ENCODE assay signal across 7 cellular contexts in genomic region chr12:62799126-62799736, GRCh38.
DNase-seq lines count a peak whose midpoint lies in the region; ATAC-seq and TF ChIP-seq lines count a peak whose summit lies in the region.

No MANE protein-coding gene starts in this region.

- peak; percentile 92 for TF ChIP-seq CTCF in GM12865 (IDR thresholded peaks at IDR 0.05; ENCODE audit: insufficient read depth, low read depth, low read length, missing control alignments)
- TF ChIP-seq CTCF in PC-9 (conservative IDR thresholded peaks at IDR 0.05), result peak; percentile 97

- H3K4me3 ChIP-seq in GM12865 (ENCODE audit: low read depth, low read length) (no peak overlapping the region), PC-9 (no peak overlapping the region)
- no peak overlapping the region for H3K4me3 ChIP-seq in Jurkat, Clone E6-1 (ENCODE audit: low read length)

- H2AFZ ChIP-seq in PC-9, result no peak overlapping the region

- peaks cover 12% of the 10 kb centered on the region for H3F3A ChIP-seq in PC-9 (ENCODE audit: insufficient read depth, low read depth)

- H3K36me3 ChIP-seq in PC-9 (ENCODE audit: low read depth), result no peaks in the 10 kb centered on the region

- CTCF ChIA-PET in PC-9 (lab: Charles Lee), result interaction anchor here (0.6 to 1.2 kb wide), 3 partner anchors 218 to 362 kb away, joined by 3 to 5 read pairs (median 4); no protein-coding TSS in a partner anchor
- CTCF ChIA-PET in activated naive CD4-positive, alpha-beta T cell treated with anti-CD3 and anti-CD28 coated beads for 36 hours (lab: Charles Lee), result interaction anchor here (0.6 to 8.9 kb wide), 22 partner anchors 8 to 392 kb away, joined by 3 to 137 read pairs (median 3); no protein-coding TSS in a partner anchor

- H3K36me3 Mint-ChIP-seq in activated naive CD4-positive, alpha-beta T cell treated with anti-CD3 and anti-CD28 coated beads for 36 hours (ENCODE audit: low read depth), result no peaks in the 10 kb centered on the region

- no peak overlapping the region for H3K4me2 ChIP-seq in PC-9

- no peak overlapping the region for H3K27ac ChIP-seq in PC-9

- no peaks in the 10 kb centered on the region for H3K4me1 Mint-ChIP-seq in activated naive CD4-positive, alpha-beta T cell treated with anti-CD3 and anti-CD28 coated beads for 36 hours (ENCODE audit: low read depth)

- DNase-seq in GM12865 (ENCODE audit: low read depth) (peak; percentile 83), PC-9 (peak; percentile 52 to 54), head of caudate nucleus (peak in 34 of 42 donors; percentile 26 to 90 (median 65)), pulmonary artery endothelial cell (ENCODE audit: low read depth, low spot score) (peak; percentile 24)
- peak; percentile 71 for DNase-seq in Jurkat, Clone E6-1 (ENCODE audit: low read depth, low spot score)
- peak; percentile 71 for DNase-seq in activated naive CD4-positive, alpha-beta T cell treated with anti-CD3 and anti-CD28 coated beads for 36 hours

- H4K20me1 ChIP-seq in PC-9 (ENCODE audit: insufficient read depth), result no peaks in the 10 kb centered on the region

- peaks cover 13% of the 10 kb centered on the region for H3K4me1 ChIP-seq in PC-9 (replicated peaks; ENCODE audit: insufficient read depth)

- H3K9me3 Mint-ChIP-seq in activated naive CD4-positive, alpha-beta T cell treated with anti-CD3 and anti-CD28 coated beads for 36 hours, result no peaks in the 10 kb centered on the region

- no peaks in the 10 kb centered on the region for H3K79me2 ChIP-seq in PC-9 (ENCODE audit: low read depth)

- H3K4me3 Mint-ChIP-seq in activated naive CD4-positive, alpha-beta T cell treated with anti-CD3 and anti-CD28 coated beads for 36 hours, result no peak overlapping the region

- no peaks in the 10 kb centered on the region for H3K9me3 ChIP-seq in PC-9 (ENCODE audit: insufficient read depth, low read depth)

- intact Hi-C loops in PC-9 (cut with micrococcal nuclease; ENCODE audit: unreplicated experiment), result loop anchor here (1.0 kb wide), 3 partner anchors 217 to 361 kb away; no protein-coding TSS in a partner anchor
- intact Hi-C loops in activated naive CD4-positive, alpha-beta T cell treated with anti-CD3 and anti-CD28 coated beads for 36 hours (cut with micrococcal nuclease), result loop anchor here (1.0 kb wide), 2 partner anchors 276 to 361 kb away; no protein-coding TSS in a partner anchor
- intact Hi-C loops in head of caudate nucleus (cut with DNase I), result loop anchor here (5.0 kb wide), 1 partner anchor 362 kb away; no protein-coding TSS in a partner anchor

- no TSS peak for BruUV-seq in PC-9 (replicated peaks; lab: Mats Ljungman, UMichigan)

- H3K27ac Mint-ChIP-seq in activated naive CD4-positive, alpha-beta T cell treated with anti-CD3 and anti-CD28 coated beads for 36 hours, result no peak overlapping the region

- H3K27me3 Mint-ChIP-seq in activated naive CD4-positive, alpha-beta T cell treated with anti-CD3 and anti-CD28 coated beads for 36 hours (ENCODE audit: low read depth), result no peaks in the 10 kb centered on the region

- POLR2A ChIA-PET in PC-9 (lab: Charles Lee; ENCODE audit: unreplicated experiment), result no interaction called here

- H3K27me3 ChIP-seq in PC-9 (ENCODE audit: insufficient read depth, low read depth), result no peaks in the 10 kb centered on the region

- ATAC-seq in GM21825 (IDR thresholded peaks at IDR 0.05; ENCODE audit: unreplicated experiment), result peak; percentile 90

- no peaks in the 10 kb centered on the region for H3K9me2 ChIP-seq in PC-9 (ENCODE audit: insufficient read depth)

Comparison
In these comparisons a context has a peak if more than half of its experiments do, and no peak if none do; other contexts are left out.
1. DNase-seq: peak in every context shown above with its lines; median percentile 83 in GM12865; 71 in Jurkat, Clone E6-1; 71 in activated naive CD4-positive, alpha-beta T cell treated with anti-CD3 and anti-CD28 coated beads for 36 hours; 65 in head of caudate nucleus; 53 in PC-9; 24 in pulmonary artery endothelial cell.